15 cellular contexts compared by ENCODE assay signal in the genomic region with DNA sequence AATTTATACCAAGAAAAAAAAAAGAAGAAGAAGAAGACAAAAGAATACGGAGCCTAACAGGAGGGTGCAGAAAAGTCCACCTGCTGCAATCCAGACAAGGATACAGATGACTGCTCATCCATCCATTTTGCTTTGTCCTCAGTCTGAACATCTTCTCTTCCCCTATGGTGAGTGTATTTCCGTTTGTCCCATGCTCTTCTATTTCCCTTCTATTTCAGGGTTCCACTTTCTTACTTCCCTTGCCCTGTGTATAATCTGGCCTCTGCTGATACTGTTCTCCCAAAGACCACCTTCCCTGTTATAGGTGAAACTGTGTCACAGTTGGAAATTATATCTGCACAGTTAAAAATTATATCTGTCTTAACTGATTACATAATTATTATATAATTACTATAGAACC. TPM values are rescaled to one million over a fixed set of nuclear protein-coding genes. Genes with fewer than 3 reads are reported as not detected.
DNase-seq lines count a peak whose midpoint lies in the region; ATAC-seq and TF ChIP-seq lines count a peak whose summit lies in the region.
"Had no signal": no experiment of that assay in that cellular context is flagged by ENCODE, and none has a peak within 500 bp of the region (broad histone marks: within the 10 kb centered on the region; RNA-seq: fewer than 3 reads in every experiment).

No MANE protein-coding gene starts in this region.

- H3K56ac ChIP-seq in IMR-90 (ENCODE audit: extremely low read depth, insufficient read depth, low read length), result no peak overlapping the region

- no peak for TF ChIP-seq RAD21 in IMR-90 (IDR thresholded peaks at IDR 0.05; ENCODE audit: low read length)

- no peak for TF ChIP-seq EP300 in esophagus muscularis mucosa (IDR thresholded peaks at IDR 0.05)

- no peak overlapping the region for H3K4ac ChIP-seq in IMR-90 (ENCODE audit: low read depth, low read length)

- no peak overlapping the region for H3K18ac ChIP-seq in IMR-90 (ENCODE audit: low read depth, low read length)

- in situ Hi-C loops in IMR-90 (cut with MboI; ENCODE audit: low sequenced_read_pairs), result no loop called here

- no peak overlapping the region for H2BK5ac ChIP-seq in IMR-90 (ENCODE audit: low read depth, low read length, poor library complexity, severe bottlenecking)

- H3K9ac ChIP-seq in IMR-90 (ENCODE audit: low read depth, low read length), result no peak overlapping the region

- no peaks in the 10 kb centered on the region for H4K20me1 ChIP-seq in IMR-90 (ENCODE audit: insufficient read depth, low read length)

- H3K36me3 ChIP-seq in IMR-90 (ENCODE audit: control insufficient read depth, insufficient read depth, low read length), result no peaks in the 10 kb centered on the region
- H3K36me3 ChIP-seq in esophagus muscularis mucosa, result no peaks in the 10 kb centered on the region
- H3K36me3 ChIP-seq: HAP-1 had no signal

- H2BK15ac ChIP-seq in IMR-90 (ENCODE audit: low read depth, low read length), result no peak overlapping the region

- TF ChIP-seq POLR2A in IMR-90 (IDR thresholded peaks at IDR 0.05; ENCODE audit: low read depth, low read length), result no peak
- TF ChIP-seq POLR2A in esophagus muscularis mucosa (IDR thresholded peaks at IDR 0.05; ENCODE audit: low read depth), result no peak

- CTCF ChIA-PET in IMR-90 (lab: Yijun Ruan, JAX), result no interaction called here

- H2AK9ac ChIP-seq in IMR-90 (replicated peaks; ENCODE audit: low read depth, low read length, poor library complexity), result no peak overlapping the region

- H2BK20ac ChIP-seq in IMR-90 (ENCODE audit: low read depth, low read length), result no peak overlapping the region

- dilution Hi-C loops in IMR-90 (cut with HindIII; ENCODE audit: low sequenced_read_pairs, unreplicated experiment), result no loop called here

- H3K27ac ChIP-seq in IMR-90 (ENCODE audit: insufficient read depth, low read length), result no peak overlapping the region
- no peak overlapping the region for H3K27ac ChIP-seq in esophagus muscularis mucosa (replicated peaks in 1 of 4)
- H3K27ac ChIP-seq: C4-2B had no signal

- H3K9me1 ChIP-seq in IMR-90 (ENCODE audit: insufficient read depth, low read length), result no peaks in the 10 kb centered on the region

- no peak for ATAC-seq in IMR-90 (ENCODE audit: low read depth)
- ATAC-seq in GM18520 (IDR thresholded peaks at IDR 0.05; ENCODE audit: unreplicated experiment), result no peak
- no peak for ATAC-seq in HG03432 (IDR thresholded peaks at IDR 0.05; ENCODE audit: unreplicated experiment)
- ATAC-seq: CD8-positive, alpha-beta T cell had no signal

- H4K8ac ChIP-seq in IMR-90 (ENCODE audit: low read depth in 2 of 2, low read length in 2 of 2), result no peak overlapping the region

- WGBS in IMR-90 (ENCODE audit: extremely low coverage in 2 of 2, insufficient read length in 1 of 2), 2 experiments, result no CpG with 5 or more reads among the region's 2 CpGs
- 82% methylated on average over 2 of the region's 2 CpGs for WGBS in esophagus muscularis mucosa

- H3K4me3 ChIP-seq in IMR-90 (ENCODE audit: insufficient read depth, low read depth, low read length) (no peak overlapping the region), esophagus muscularis mucosa (no peak overlapping the region)
- H3K4me3 ChIP-seq: HAP-1 had no signal

- peaks cover 10% of the 10 kb centered on the region for H3K27me3 ChIP-seq in IMR-90 (ENCODE audit: control insufficient read depth, insufficient read depth, low read length)
- H3K27me3 ChIP-seq in esophagus muscularis mucosa, result no peaks in the 10 kb centered on the region

- DNase-seq in IMR-90, result no peak
- peak; percentile 51 for DNase-seq in NCI-H69 (lab: John Stamatoyannopoulos, UW)
- DNase-seq in esophagus muscularis mucosa (ENCODE audit: extremely low spot score), result peak; percentile 24
- DNase-seq in HK-2 (ENCODE audit: unreplicated experiment), result no peak
- DNase-seq: Caco-2; CD4-positive, CD25-positive, alpha-beta regulatory T cell; CD8-positive, alpha-beta T cell; DMS153; DND-41; GOT3; HFFc6 had no signal

- H2BK120ac ChIP-seq in IMR-90 (ENCODE audit: low read depth, low read length), result no peak overlapping the region

- H2AFZ ChIP-seq in IMR-90 (replicated peaks; ENCODE audit: low read length, poor library complexity), result no peak overlapping the region

- no peaks in the 10 kb centered on the region for H3K79me1 ChIP-seq in IMR-90 (ENCODE audit: low read depth in 1 of 2, low read length in 2 of 2)

- no peaks in the 10 kb centered on the region for H3K4me1 ChIP-seq in IMR-90 (ENCODE audit: control insufficient read depth, insufficient read depth, low read length)
- H3K4me1 ChIP-seq in esophagus muscularis mucosa, result no peaks in the 10 kb centered on the region
- H3K4me1 ChIP-seq: Caco-2, HAP-1 had no signal

- 0 out of 2 replicates have a peak overlapping the region, but pooled peaks have one; percentile 71 for H3K23ac ChIP-seq in IMR-90 (ENCODE audit: low read depth, low read length)

- no peak for TF ChIP-seq CTCF in IMR-90 (conservative IDR thresholded peaks at IDR 0.05; ENCODE audit: low read depth, low read length)
- TF ChIP-seq CTCF in esophagus muscularis mucosa (IDR thresholded peaks at IDR 0.05), result no peak

- no peaks in the 10 kb centered on the region for H3K9me3 ChIP-seq in IMR-90 (ENCODE audit: control insufficient read depth, insufficient read depth, low read length)
- no peaks in the 10 kb centered on the region for H3K9me3 ChIP-seq in esophagus muscularis mucosa
- H3K9me3 ChIP-seq: Caco-2, HAP-1 had no signal

- no peak overlapping the region for H3K4me2 ChIP-seq in IMR-90 (ENCODE audit: low read depth, low read length)

- no peak overlapping the region for H2AK5ac ChIP-seq in IMR-90 (ENCODE audit: low read depth, low read length)

- POLR2A ChIA-PET in IMR-90 (lab: Charles Lee; ENCODE audit: unreplicated experiment), result no interaction called here

- intact Hi-C loops in IMR-90 (cut with micrococcal nuclease), result no loop called here
- intact Hi-C loops in esophagus muscularis mucosa (cut with DNase I), result no loop called here

- no peak overlapping the region for H3K14ac ChIP-seq in IMR-90 (replicated peaks; ENCODE audit: low read depth, low read length)

- H4K91ac ChIP-seq in IMR-90 (ENCODE audit: insufficient read depth, low read depth, low read length), result no peak overlapping the region

- no peak overlapping the region for H4K5ac ChIP-seq in IMR-90 (ENCODE audit: low read depth, low read length)

- BruUV-seq in IMR-90 (replicated peaks; lab: Mats Ljungman, UMichigan), result no TSS peak

TF ChIP-seq in IMR-90, 13 proteins besides CTCF, POLR2A, EP300 and RAD21:
- TF ChIP-seq CEBPB (IDR thresholded peaks at IDR 0.05; ENCODE audit: low read depth, low read length) (no peak), NFE2L2 (IDR thresholded peaks at IDR 0.05; ENCODE audit: low read depth, low read length) (no peak), FOS (IDR thresholded peaks at IDR 0.05; ENCODE audit: low read depth, low read length) (no peak), RCOR1 (IDR thresholded peaks at IDR 0.05; ENCODE audit: insufficient replicate concordance, low read length) (no peak), RFX5 (IDR thresholded peaks at IDR 0.05; ENCODE audit: low read depth, low read length) (no peak), BHLHE40 (IDR thresholded peaks at IDR 0.05; ENCODE audit: low read depth, low read length) (no peak), MAFK (IDR thresholded peaks at IDR 0.05; ENCODE audit: low read depth, low read length) (no peak), SMC3 (IDR thresholded peaks at IDR 0.05; ENCODE audit: low read depth, low read length) (no peak), MXI1 (IDR thresholded peaks at IDR 0.05; ENCODE audit: borderline replicate concordance, low read depth, low read length) (no peak), CHD1 (IDR thresholded peaks at IDR 0.05; ENCODE audit: low read depth, low read length) (no peak), MAZ (IDR thresholded peaks at IDR 0.05; ENCODE audit: borderline replicate concordance, low read depth, low read length) (no peak)
- TF ChIP-seq, protein P1, sequence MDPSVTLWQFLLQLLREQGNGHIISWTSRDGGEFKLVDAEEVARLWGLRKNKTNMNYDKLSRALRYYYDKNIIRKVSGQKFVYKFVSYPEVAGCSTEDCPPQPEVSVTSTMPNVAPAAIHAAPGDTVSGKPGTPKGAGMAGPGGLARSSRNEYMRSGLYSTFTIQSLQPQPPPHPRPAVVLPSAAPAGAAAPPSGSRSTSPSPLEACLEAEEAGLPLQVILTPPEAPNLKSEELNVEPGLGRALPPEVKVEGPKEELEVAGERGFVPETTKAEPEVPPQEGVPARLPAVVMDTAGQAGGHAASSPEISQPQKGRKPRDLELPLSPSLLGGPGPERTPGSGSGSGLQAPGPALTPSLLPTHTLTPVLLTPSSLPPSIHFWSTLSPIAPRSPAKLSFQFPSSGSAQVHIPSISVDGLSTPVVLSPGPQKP (IDR thresholded peaks at IDR 0.05; ENCODE audit: borderline replicate concordance, low read depth, low read length), result no peak
- TF ChIP-seq, protein P2, sequence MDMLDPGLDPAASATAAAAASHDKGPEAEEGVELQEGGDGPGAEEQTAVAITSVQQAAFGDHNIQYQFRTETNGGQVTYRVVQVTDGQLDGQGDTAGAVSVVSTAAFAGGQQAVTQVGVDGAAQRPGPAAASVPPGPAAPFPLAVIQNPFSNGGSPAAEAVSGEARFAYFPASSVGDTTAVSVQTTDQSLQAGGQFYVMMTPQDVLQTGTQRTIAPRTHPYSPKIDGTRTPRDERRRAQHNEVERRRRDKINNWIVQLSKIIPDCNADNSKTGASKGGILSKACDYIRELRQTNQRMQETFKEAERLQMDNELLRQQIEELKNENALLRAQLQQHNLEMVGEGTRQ (IDR thresholded peaks at IDR 0.05; ENCODE audit: low read depth, low read length), result no peak
TF ChIP-seq in IMR-90: peak in this region for 0.

RNA-seq across cellular contexts. Expression of a gene that starts 48.7 kb away (rescaled TPM):
- total RNA-seq in IMR-90 (2012; rRNA removed), result 110 and 117 TPM in 2 replicates
- polyA plus RNA-seq in IMR-90 (2012; rRNA removed), result 12.4 and 15.0 TPM in 2 replicates
- 3.8 and 5.9 TPM in 2 replicates for polyA plus RNA-seq in IMR-90 (2012; cell fraction: cytosol; rRNA removed)
- 5.9 and 41.8 TPM in 2 replicates for polyA plus RNA-seq in IMR-90 (2012; cell fraction: nucleus; rRNA removed; ENCODE audit: low replicate concordance)
- 100 to 1,000 TPM in 2 of 4 donors, 10 to 100 TPM in 2; 86.2 to 112 (median 96.5) TPM for total RNA-seq in esophagus muscularis mucosa

Comparison
In these comparisons a context has a peak if more than half of its experiments do, and no peak if none do; other contexts are left out.
1. DNase-seq: peak in NCI-H69 (single experiment) and esophagus muscularis mucosa (single experiment); none in IMR-90 (single experiment) and HK-2 (single experiment).